Comparison of ENCODE assay signal across 9 cellular contexts in the genomic region with DNA sequence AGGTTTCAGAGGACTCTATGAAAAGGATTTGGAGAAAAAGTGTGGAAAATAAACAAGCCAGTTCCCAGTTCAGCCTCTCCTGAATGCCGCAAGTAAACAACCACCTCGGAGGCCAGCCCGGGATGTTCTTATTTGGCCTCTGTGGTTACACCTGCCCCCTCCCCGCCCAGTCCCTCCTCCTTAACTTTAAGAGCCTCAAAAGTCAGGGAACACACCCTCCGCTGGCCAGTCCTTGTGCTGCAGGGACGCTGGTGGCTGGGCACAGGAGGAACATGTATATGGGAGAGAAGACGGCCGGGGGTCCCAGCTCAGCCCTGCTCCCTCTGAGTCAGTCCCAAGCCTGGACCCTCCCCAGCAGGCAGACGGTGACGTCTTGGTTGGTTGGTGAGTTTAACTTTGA. TPM values are rescaled to one million over a fixed set of nuclear protein-coding genes. Genes with fewer than 3 reads are reported as not detected.
DNase-seq lines count a peak whose midpoint lies in the region; ATAC-seq and TF ChIP-seq lines count a peak whose summit lies in the region.
"Had no signal": no experiment of that assay in that cellular context is flagged by ENCODE, and none has a peak within 500 bp of the region (broad histone marks: within the 10 kb centered on the region; RNA-seq: fewer than 3 reads in every experiment).

No MANE protein-coding gene starts in this region.

- H3K27ac ChIP-seq in endodermal cell (ENCODE audit: low read depth, low read length), result no peak overlapping the region
- H3K27ac ChIP-seq: HL-60 had no signal

- H3K9ac ChIP-seq in endodermal cell (ENCODE audit: extremely low read depth, low read length, poor library complexity, severe bottlenecking), result no peak overlapping the region

- DNase-seq in Calu3 (peak; percentile 71), NCI-H526 treated with DMSO at 0.1 percent for 48 hours (lab: John Stamatoyannopoulos, UW) (peak; percentile 19), endodermal cell (peak; percentile 93), osteocyte (ENCODE audit: extremely low spot score, unreplicated experiment) (no peak), NCI-H2107 treated with DMSO at 0.1 percent for 48 hours (lab: John Stamatoyannopoulos, UW; ENCODE audit: unreplicated experiment) (no peak)

- intact Hi-C loops in Calu3 (cut with micrococcal nuclease; ENCODE audit: unreplicated experiment), result loop anchor here (1.0 kb wide), 1 partner anchor 50 kb away; no protein-coding TSS in a partner anchor

- peaks cover 53% of the 10 kb centered on the region for H3K36me3 Mint-ChIP-seq in Calu3 (ENCODE audit: insufficient read depth, unreplicated experiment)
- H3K36me3 Mint-ChIP-seq in endodermal cell (ENCODE audit: low read depth), result no peaks in the 10 kb centered on the region
- peaks cover 2% of the 10 kb centered on the region for H3K36me3 Mint-ChIP-seq in osteocyte (ENCODE audit: unreplicated experiment)

- 60 to 61% methylated on average over 6 to 10 of the region's 10 CpGs for WGBS in endodermal cell (ENCODE audit: insufficient coverage in 1 of 2, insufficient read length in 1 of 2), 2 experiments

- H3K4me1 ChIP-seq in endodermal cell (ENCODE audit: control insufficient read depth, insufficient read depth, low read length), result peaks cover 4% of the 10 kb centered on the region

- peak; percentile 38 for TF ChIP-seq CTCF in Calu3 (IDR thresholded peaks at IDR 0.05; ENCODE audit: unreplicated experiment)
- TF ChIP-seq CTCF in endodermal cell (conservative IDR thresholded peaks at IDR 0.05), result peak; percentile 61
- TF ChIP-seq CTCF in osteocyte (IDR thresholded peaks at IDR 0.05), result peak; percentile 34

- no TSS peak for BruUV-seq in Calu3 (replicated peaks; lab: Mats Ljungman, UMichigan)

- no peaks in the 10 kb centered on the region for H3K27me3 Mint-ChIP-seq in Calu3 (ENCODE audit: unreplicated experiment)
- peaks cover 12% of the 10 kb centered on the region for H3K27me3 Mint-ChIP-seq in endodermal cell (ENCODE audit: insufficient read depth)
- no peaks in the 10 kb centered on the region for H3K27me3 Mint-ChIP-seq in osteocyte (ENCODE audit: unreplicated experiment)

- no peaks in the 10 kb centered on the region for H3K36me3 ChIP-seq in endodermal cell (ENCODE audit: control insufficient read depth, insufficient read depth, low read length)

- no peaks in the 10 kb centered on the region for H3K9me3 Mint-ChIP-seq in Calu3 (ENCODE audit: low read depth, unreplicated experiment)
- no peaks in the 10 kb centered on the region for H3K9me3 Mint-ChIP-seq in endodermal cell
- no peaks in the 10 kb centered on the region for H3K9me3 Mint-ChIP-seq in osteocyte (ENCODE audit: unreplicated experiment)

- H3K27me3 ChIP-seq in endodermal cell (ENCODE audit: control insufficient read depth, insufficient read depth, low read length, poor library complexity, severe bottlenecking), result no peaks in the 10 kb centered on the region

- H3K9me3 ChIP-seq in endodermal cell (ENCODE audit: control insufficient read depth, low read length), result no peaks in the 10 kb centered on the region

- peak overlapping the region; percentile 51 for H3K4me3 Mint-ChIP-seq in Calu3 (ENCODE audit: low read depth, unreplicated experiment)
- H3K4me3 Mint-ChIP-seq in endodermal cell, result no peak overlapping the region
- H3K4me3 Mint-ChIP-seq in osteocyte (ENCODE audit: unreplicated experiment), result no peak overlapping the region

- CTCF ChIA-PET in Calu3 (lab: Charles Lee), result interaction anchor here (0.9 to 1.7 kb wide), 2 partner anchors 74 to 78 kb away, joined by 3 to 5 read pairs; no protein-coding TSS in a partner anchor

- H3K27ac Mint-ChIP-seq in Calu3 (ENCODE audit: unreplicated experiment), result no peak overlapping the region
- H3K27ac Mint-ChIP-seq in endodermal cell, result no peak overlapping the region
- H3K27ac Mint-ChIP-seq in osteocyte (ENCODE audit: unreplicated experiment), result peak overlapping the region; percentile 68

- H3K4me3 ChIP-seq in endodermal cell (ENCODE audit: low read length), result no peak overlapping the region

- peaks cover 100% of the 10 kb centered on the region for H3K4me1 Mint-ChIP-seq in Calu3 (ENCODE audit: low read depth, unreplicated experiment)
- peaks cover 28% of the 10 kb centered on the region for H3K4me1 Mint-ChIP-seq in endodermal cell
- H3K4me1 Mint-ChIP-seq in osteocyte (ENCODE audit: unreplicated experiment), result peaks cover 95% of the 10 kb centered on the region

- ATAC-seq in GM19397 (IDR thresholded peaks at IDR 0.05; ENCODE audit: unreplicated experiment) (no peak), GM19455 (IDR thresholded peaks at IDR 0.05; ENCODE audit: unreplicated experiment) (no peak), GM21515 (IDR thresholded peaks at IDR 0.05; ENCODE audit: unreplicated experiment) (no peak)

RNA-seq across cellular contexts. Expression of gene CHST3, which starts 6.1 kb away (rescaled TPM):
- total RNA-seq in Calu3 (2022), result 14.3 and 32.4 TPM in 2 replicates
- 10 to 100 TPM; 12.9 to 40.8 TPM for total RNA-seq in endodermal cell
- 12.8 TPM for polyA plus RNA-seq in endodermal cell (2013, experiment 1 of 2)
- polyA plus RNA-seq in endodermal cell (2013, experiment 2 of 2), result 11.8 TPM
- 35.0 and 40.9 TPM in 2 replicates for total RNA-seq in osteocyte

Comparison
In these comparisons a context has a peak if more than half of its experiments do, and no peak if none do; other contexts are left out.
1. DNase-seq: peak in Calu3 (single experiment), NCI-H526 treated with DMSO at 0.1 percent for 48 hours (single experiment) and endodermal cell (single experiment); none in osteocyte (single experiment) and NCI-H2107 treated with DMSO at 0.1 percent for 48 hours (single experiment).
2. Peak in every context shown above with its lines, with median percentiles within 50 percentile points of each other: CTCF ChIP-seq.